8 cellular contexts compared by ENCODE assay signal in the genomic region with DNA sequence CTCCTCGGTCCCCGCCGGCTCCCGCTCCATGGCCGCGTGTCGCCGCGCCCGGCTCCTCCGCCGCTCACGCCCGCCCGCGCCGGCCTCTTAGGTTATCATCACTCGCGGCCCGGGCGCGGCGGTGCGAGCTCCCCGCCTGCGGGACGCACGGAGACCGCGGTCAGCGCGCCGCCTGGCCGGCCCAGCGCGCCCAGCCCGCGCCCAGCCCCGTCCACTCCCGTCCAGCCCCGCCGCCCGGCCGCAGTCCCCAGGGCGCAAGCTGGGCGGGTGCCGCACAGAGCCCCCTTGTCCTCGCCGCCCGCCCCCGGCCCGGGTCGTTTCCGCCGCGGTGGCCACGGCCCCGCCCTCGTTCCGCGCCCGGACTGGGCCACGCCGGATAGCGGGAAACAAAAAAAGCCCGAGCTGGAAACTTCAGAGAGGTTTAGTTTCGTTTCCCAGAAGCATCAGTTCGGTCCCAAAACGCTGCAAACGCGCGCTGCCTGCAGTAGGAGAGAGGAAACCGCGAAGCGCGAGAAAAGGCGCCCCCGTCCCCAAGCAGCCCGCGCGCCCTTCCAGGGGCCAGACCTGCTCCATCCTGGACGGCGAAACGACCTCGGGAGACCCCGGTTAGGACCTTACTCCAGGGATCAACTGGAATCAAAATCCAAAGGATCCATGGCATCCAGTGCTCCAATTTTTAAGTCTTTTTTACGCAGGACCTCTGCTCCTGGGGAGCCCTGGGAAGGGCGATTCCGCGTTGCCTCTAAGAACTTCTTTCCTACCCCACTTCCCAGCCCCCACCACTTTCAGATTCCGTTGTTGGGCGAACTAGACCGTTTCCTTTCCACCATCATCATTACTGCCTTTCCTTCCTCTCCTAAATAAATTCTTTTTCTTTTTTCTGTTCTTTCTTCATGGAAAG. TPM values are rescaled to one million over a fixed set of nuclear protein-coding genes. Genes with fewer than 3 reads are reported as not detected.
DNase-seq lines count a peak whose midpoint lies in the region; ATAC-seq and TF ChIP-seq lines count a peak whose summit lies in the region.

A gene with protein sequence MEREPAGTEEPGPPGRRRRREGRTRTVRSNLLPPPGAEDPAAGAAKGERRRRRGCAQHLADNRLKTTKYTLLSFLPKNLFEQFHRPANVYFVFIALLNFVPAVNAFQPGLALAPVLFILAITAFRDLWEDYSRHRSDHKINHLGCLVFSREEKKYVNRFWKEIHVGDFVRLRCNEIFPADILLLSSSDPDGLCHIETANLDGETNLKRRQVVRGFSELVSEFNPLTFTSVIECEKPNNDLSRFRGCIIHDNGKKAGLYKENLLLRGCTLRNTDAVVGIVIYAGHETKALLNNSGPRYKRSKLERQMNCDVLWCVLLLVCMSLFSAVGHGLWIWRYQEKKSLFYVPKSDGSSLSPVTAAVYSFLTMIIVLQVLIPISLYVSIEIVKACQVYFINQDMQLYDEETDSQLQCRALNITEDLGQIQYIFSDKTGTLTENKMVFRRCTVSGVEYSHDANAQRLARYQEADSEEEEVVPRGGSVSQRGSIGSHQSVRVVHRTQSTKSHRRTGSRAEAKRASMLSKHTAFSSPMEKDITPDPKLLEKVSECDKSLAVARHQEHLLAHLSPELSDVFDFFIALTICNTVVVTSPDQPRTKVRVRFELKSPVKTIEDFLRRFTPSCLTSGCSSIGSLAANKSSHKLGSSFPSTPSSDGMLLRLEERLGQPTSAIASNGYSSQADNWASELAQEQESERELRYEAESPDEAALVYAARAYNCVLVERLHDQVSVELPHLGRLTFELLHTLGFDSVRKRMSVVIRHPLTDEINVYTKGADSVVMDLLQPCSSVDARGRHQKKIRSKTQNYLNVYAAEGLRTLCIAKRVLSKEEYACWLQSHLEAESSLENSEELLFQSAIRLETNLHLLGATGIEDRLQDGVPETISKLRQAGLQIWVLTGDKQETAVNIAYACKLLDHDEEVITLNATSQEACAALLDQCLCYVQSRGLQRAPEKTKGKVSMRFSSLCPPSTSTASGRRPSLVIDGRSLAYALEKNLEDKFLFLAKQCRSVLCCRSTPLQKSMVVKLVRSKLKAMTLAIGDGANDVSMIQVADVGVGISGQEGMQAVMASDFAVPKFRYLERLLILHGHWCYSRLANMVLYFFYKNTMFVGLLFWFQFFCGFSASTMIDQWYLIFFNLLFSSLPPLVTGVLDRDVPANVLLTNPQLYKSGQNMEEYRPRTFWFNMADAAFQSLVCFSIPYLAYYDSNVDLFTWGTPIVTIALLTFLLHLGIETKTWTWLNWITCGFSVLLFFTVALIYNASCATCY (N-terminal part only) (minus strand): TSS at position 261 of the 901 bp plus-strand sequence. CDS start 231 bp downstream, at position 30.

- H3K9me3 Mint-ChIP-seq in H9: peaks cover 0 to 4% of the 10 kb centered on the region in 2 experiments; a peak in 2 of 5 replicates

- no peak within 1 kb of the TSS for H3K4ac ChIP-seq in H9 (ENCODE audit: low read depth, low read length)

- no CpG with 5 or more reads among the region's 93 CpGs for WGBS in H9 (ENCODE audit: extremely low coverage, insufficient read length, low lambda C conversion rate)
- 2% methylated on average over 93 of the region's 93 CpGs for WGBS in thymus

- no peak within 1 kb of the TSS for H2AK5ac ChIP-seq in H9 (ENCODE audit: insufficient read length, low read length)

- H3K9me3 ChIP-seq in H9 (ENCODE audit: control insufficient read depth, low read depth, low read length) (no peaks in the 10 kb centered on the region), muscle layer of duodenum (ENCODE audit: control insufficient read depth in 1 of 2, low read length in 2 of 2) (no peaks in the 10 kb centered on the region), thymus (ENCODE audit: control insufficient read depth) (no peaks in the 10 kb centered on the region)

- no peak within 1 kb of the TSS for H2BK120ac ChIP-seq in H9 (ENCODE audit: low read depth, low read length, poor library complexity, severe bottlenecking)

- H3K18ac ChIP-seq in H9 (ENCODE audit: insufficient read length, low read depth, low read length): peak within 1 kb of the TSS; percentile 3

- H4K8ac ChIP-seq in H9 (replicated peaks; ENCODE audit: insufficient read length, low read depth, low read length): no peak within 1 kb of the TSS

- no peak within 1 kb of the TSS for H3K56ac ChIP-seq in H9 (ENCODE audit: insufficient read length, low read depth, low read length)

- no peak within 1 kb of the TSS for H4K91ac ChIP-seq in H9 (ENCODE audit: insufficient read length, low read depth, low read length)

- no peak within 1 kb of the TSS for H2BK20ac ChIP-seq in H9 (ENCODE audit: low read depth, low read length, poor library complexity, severe bottlenecking)

- peaks cover 4% of the 10 kb centered on the region for H4K20me1 ChIP-seq in H9 (ENCODE audit: control insufficient read depth, insufficient read depth, insufficient read length)

- peak within 1 kb of the TSS; percentile 58 for H3K4me2 ChIP-seq in H9 (ENCODE audit: insufficient read depth, insufficient read length, low read length)

- H3K79me2 ChIP-seq in H9 (ENCODE audit: insufficient read depth, low read length): no peaks in the 10 kb centered on the region

- no peak for ATAC-seq in GM21717 (IDR thresholded peaks at IDR 0.05; ENCODE audit: unreplicated experiment)

- no peaks in the 10 kb centered on the region for H3K79me1 ChIP-seq in H9 (ENCODE audit: insufficient read depth, low read depth, low read length, poor library complexity, severe bottlenecking)

- H3T11ph ChIP-seq in H9 (ENCODE audit: low read length): no peak within 1 kb of the TSS

- peaks cover 0 to 8% (median 0%) of the 10 kb centered on the region in 3 experiments; a peak in 2 of 7 replicates for H3K36me3 Mint-ChIP-seq in H9 (ENCODE audit: insufficient read depth in 1 of 3, low read depth in 3 of 3)

- H3K27ac ChIP-seq in H9 (ENCODE audit: insufficient read length, low read depth, low read length) (no peak within 1 kb of the TSS), muscle layer of duodenum (ENCODE audit: low read length) (peak within 1 kb of the TSS; percentile 69), thymus (ENCODE audit: low read depth) (no peak within 1 kb of the TSS)

- no peak within 1 kb of the TSS for H3K27ac Mint-ChIP-seq in H9

- H3K36me3 ChIP-seq in muscle layer of duodenum (ENCODE audit: control insufficient read depth in 1 of 2, insufficient read depth in 2 of 2, low read length in 2 of 2) (no peaks in the 10 kb centered on the region), thymus (ENCODE audit: control insufficient read depth, insufficient read depth) (no peaks in the 10 kb centered on the region)

- peak within 1 kb of the TSS; percentile 77 to 88 for H3K4me3 Mint-ChIP-seq in H9

- peak within 1 kb of the TSS; percentile 82 for H3K14ac ChIP-seq in H9 (ENCODE audit: insufficient read depth, low read length)

- no peak within 1 kb of the TSS for H2AFZ ChIP-seq in H9 (ENCODE audit: low read length)

- no peak within 1 kb of the TSS for H2BK5ac ChIP-seq in H9 (ENCODE audit: insufficient read length, low read length)

- peaks cover 12% of the 10 kb centered on the region for H3K23me2 ChIP-seq in H9 (ENCODE audit: insufficient read length, low read depth, low read length, poor library complexity, severe bottlenecking)

- peaks cover 70% of the 10 kb centered on the region for H3K27me3 Mint-ChIP-seq in H9 (ENCODE audit: low read depth)

- peaks cover 19 to 23% of the 10 kb centered on the region in 2 experiments for H3K4me1 Mint-ChIP-seq in H9

- H3K9ac ChIP-seq in H9 (ENCODE audit: extremely low read depth, insufficient read length, low read length): no peak within 1 kb of the TSS

- DNase-seq in H9 (peak; percentile 56), epidermal melanocyte (ENCODE audit: insufficient read length, low spot score) (peak; percentile 51), 8988T (no peak), Ammon's horn (ENCODE audit: low spot score) (no peak)
- peak; percentile 35 for DNase-seq in activated CD4-positive, alpha-beta T cell treated with anti-CD3 and anti-CD28 coated beads, Interleukin-2, amount 50 U/mL, for 1 hour

- H4K5ac ChIP-seq in H9 (ENCODE audit: insufficient read length, low read depth, low read length): no peak within 1 kb of the TSS

- H3K27me3 ChIP-seq in H9 (ENCODE audit: insufficient read depth, low read length): peaks cover 15% of the 10 kb centered on the region; the same call in 1 of the 2 replicates
- no peaks in the 10 kb centered on the region for H3K27me3 ChIP-seq in muscle layer of duodenum (ENCODE audit: low read depth, low read length)
- H3K27me3 ChIP-seq in thymus (ENCODE audit: control insufficient read depth, insufficient read depth): no peaks in the 10 kb centered on the region

- H2BK15ac ChIP-seq in H9 (ENCODE audit: low read depth, low read length): 0 out of 2 replicates have a peak within 1 kb of the TSS, but pooled peaks have one; percentile 19

- H2BK12ac ChIP-seq in H9 (ENCODE audit: insufficient read length, low read depth, low read length): no peak within 1 kb of the TSS

- H3K4me3 ChIP-seq in muscle layer of duodenum (ENCODE audit: low read depth in 1 of 2, low read length in 2 of 2) (peak within 1 kb of the TSS; percentile 70 to 81), thymus (ENCODE audit: low read length) (peak within 1 kb of the TSS; percentile 57)

- H3K4me1 ChIP-seq in H9 (ENCODE audit: insufficient read depth, low read length): no peaks in the 10 kb centered on the region; the same call in 1 of the 2 replicates
- H3K4me1 ChIP-seq in muscle layer of duodenum (ENCODE audit: control insufficient read depth in 1 of 2, insufficient read depth in 2 of 2, low read length in 2 of 2): peaks cover 0 to 27% of the 10 kb centered on the region in 2 donors
- H3K4me1 ChIP-seq in thymus (ENCODE audit: control insufficient read depth, insufficient read depth, low read length): peaks cover 4% of the 10 kb centered on the region

- TF ChIP-seq CTCF in H9 (conservative IDR thresholded peaks at IDR 0.05): no peak

- H3K23ac ChIP-seq in H9 (ENCODE audit: insufficient read length, low read depth, low read length): no peak within 1 kb of the TSS

RNA-seq across cellular contexts. Expression of the gene that starts here (rescaled TPM):
- total RNA-seq in H9 (2021): 3.9 and 4.4 TPM in 2 replicates
- polyA plus RNA-seq in thymus: 2.6 TPM

Comparison
In these comparisons a context has a peak if more than half of its experiments do, and no peak if none do; other contexts are left out.
1. DNase-seq: peak in H9 (single experiment), activated CD4-positive, alpha-beta T cell treated with anti-CD3 and anti-CD28 coated beads, Interleukin-2, amount 50 U/mL, for 1 hour (single experiment) and epidermal melanocyte (single experiment); none in 8988T (single experiment) and Ammon's horn (single experiment).